Comparison of ENCODE assay signal across 10 cellular contexts in genomic region chr19:7507884-7508283, GRCh38. TPM values are rescaled to one million over a fixed set of nuclear protein-coding genes. Genes with fewer than 3 reads are reported as not detected.
A peak's percentile ranks its signal among the peaks of the same experiment; 100 is the strongest.
DNase-seq lines count a peak whose midpoint lies in the region; ATAC-seq and TF ChIP-seq lines count a peak whose summit lies in the region.
"Had no signal": no experiment of that assay in that cellular context is flagged by ENCODE, and none has a peak within 500 bp of the region (broad histone marks: within the 10 kb centered on the region; RNA-seq: fewer than 3 reads in every experiment).

No MANE protein-coding gene starts in this region.

- H3K27ac Mint-ChIP-seq in naive thymus-derived CD4-positive, alpha-beta T cell = no peak overlapping the region

- no peak overlapping the region for H2AFZ ChIP-seq in OCI-LY7 (ENCODE audit: low read length)

- peaks cover 0 to 3% (median 0%) of the 10 kb centered on the region in 11 donors for H3K9me3 Mint-ChIP-seq in naive thymus-derived CD4-positive, alpha-beta T cell

- no peak overlapping the region for H3K4me3 ChIP-seq in OCI-LY7 (ENCODE audit: low read depth, low read length, poor library complexity, severe bottlenecking)
- no peak overlapping the region for H3K4me3 ChIP-seq in coronary artery
- no peak overlapping the region for H3K4me3 ChIP-seq in naive thymus-derived CD4-positive, alpha-beta T cell (ENCODE audit: low read length)
- H3K4me3 ChIP-seq: uterus had no signal

- POLR2A ChIA-PET in OCI-LY7 (lab: Charles Lee) = no interaction called here
- POLR2A ChIA-PET in naive thymus-derived CD4-positive, alpha-beta T cell (lab: Charles Lee) = interaction anchor here (0.6 to 0.7 kb wide), 2 partner anchors 61 to 131 kb away, joined by 3 to 4 read pairs; no protein-coding TSS in a partner anchor

- H3K9me2 ChIP-seq in OCI-LY7 (ENCODE audit: insufficient read depth, low read length) = no peaks in the 10 kb centered on the region

- DNase-seq in NOMO-1 treated with DMSO at 0.1 percent for 48 hours (lab: John Stamatoyannopoulos, UW; ENCODE audit: unreplicated experiment) = peak; percentile 36
- DNase-seq in NOMO-1 treated with dmso at 0.1 percent for 144 hours (lab: John Stamatoyannopoulos, UW; ENCODE audit: unreplicated experiment) = no peak
- DNase-seq in OCI-LY7 (ENCODE audit: low spot score) = peak; percentile 42
- peak; percentile 85 for DNase-seq in coronary artery (ENCODE audit: low spot score)
- peak in 1 of 9 donors; percentile 31 for DNase-seq in naive thymus-derived CD4-positive, alpha-beta T cell
- no peak for DNase-seq in NCI-H187 (lab: John Stamatoyannopoulos, UW)
- no peak for DNase-seq in effector CD8-positive, alpha-beta T cell (lab: John Stamatoyannopoulos, UW)

- intact Hi-C loops in OCI-LY7 (cut with micrococcal nuclease; ENCODE audit: unreplicated experiment) = no loop called here
- intact Hi-C loops in naive thymus-derived CD4-positive, alpha-beta T cell (cut with micrococcal nuclease) = no loop called here

- no peaks in the 10 kb centered on the region for H3K36me3 Mint-ChIP-seq in naive thymus-derived CD4-positive, alpha-beta T cell

- H3K27me3 Mint-ChIP-seq in naive thymus-derived CD4-positive, alpha-beta T cell = peaks cover 11 to 23% (median 13%) of the 10 kb centered on the region in 5 donors

- no peak for TF ChIP-seq CTCF in OCI-LY7 (conservative IDR thresholded peaks at IDR 0.05; ENCODE audit: low read length)
- TF ChIP-seq CTCF in coronary artery (IDR thresholded peaks at IDR 0.05) = no peak

- peaks cover 13% of the 10 kb centered on the region for H3K4me1 ChIP-seq in OCI-LY7 (ENCODE audit: insufficient read depth, low read length, poor library complexity, severe bottlenecking)
- peaks cover 0 to 11% of the 10 kb centered on the region in 2 donors for H3K4me1 ChIP-seq in naive thymus-derived CD4-positive, alpha-beta T cell (ENCODE audit: control insufficient read depth in 2 of 2, insufficient read depth in 2 of 2, low read length in 2 of 2)
- H3K4me1 ChIP-seq: uterus had no signal

- H3K27ac ChIP-seq in OCI-LY7 (ENCODE audit: low read depth, low read length, poor library complexity, severe bottlenecking) = no peak overlapping the region
- H3K27ac ChIP-seq in coronary artery = no peak overlapping the region
- H3K27ac ChIP-seq in naive thymus-derived CD4-positive, alpha-beta T cell (ENCODE audit: low read depth, low read length) = no peak overlapping the region
- H3K27ac ChIP-seq: C4-2B, uterus had no signal

- CTCF ChIA-PET in OCI-LY7 (lab: Charles Lee; ENCODE audit: unreplicated experiment) = no interaction called here
- CTCF ChIA-PET in naive thymus-derived CD4-positive, alpha-beta T cell (lab: Charles Lee) = no interaction called here

- H3K36me3 ChIP-seq in OCI-LY7 (ENCODE audit: insufficient read depth, low read length) = no peaks in the 10 kb centered on the region
- no peaks in the 10 kb centered on the region for H3K36me3 ChIP-seq in naive thymus-derived CD4-positive, alpha-beta T cell (ENCODE audit: control insufficient read depth in 2 of 3, insufficient read depth in 3 of 3, low read length in 3 of 3)
- H3K36me3 ChIP-seq: uterus had no signal

- H3K4me1 Mint-ChIP-seq in naive thymus-derived CD4-positive, alpha-beta T cell = peaks cover 0 to 11% (median 10%) of the 10 kb centered on the region in 7 donors

- no peak overlapping the region for H3K4me2 ChIP-seq in OCI-LY7 (ENCODE audit: low read length)

- H3K9me3 ChIP-seq in OCI-LY7 (ENCODE audit: low read length) = no peaks in the 10 kb centered on the region
- no peaks in the 10 kb centered on the region for H3K9me3 ChIP-seq in naive thymus-derived CD4-positive, alpha-beta T cell (ENCODE audit: control insufficient read depth in 2 of 3, low read length in 3 of 3)
- H3K9me3 ChIP-seq: uterus had no signal

- H4K20me1 ChIP-seq in OCI-LY7 (ENCODE audit: insufficient read depth, low read length) = no peaks in the 10 kb centered on the region

- H3K27me3 ChIP-seq in naive thymus-derived CD4-positive, alpha-beta T cell (ENCODE audit: control insufficient read depth in 2 of 2, insufficient read depth in 2 of 2, low read length in 2 of 2) = peaks cover 0 to 4% of the 10 kb centered on the region in 2 donors
- H3K27me3 ChIP-seq: uterus had no signal

- no peak overlapping the region for H3K4me3 Mint-ChIP-seq in naive thymus-derived CD4-positive, alpha-beta T cell

- ATAC-seq in naive thymus-derived CD4-positive, alpha-beta T cell = peak; percentile 78
- no peak for ATAC-seq in HG03097 (IDR thresholded peaks at IDR 0.05; ENCODE audit: low FRiP score, unreplicated experiment)

- BruUV-seq in OCI-LY7 (replicated peaks; lab: Mats Ljungman, UMichigan) = no TSS peak

- no peaks in the 10 kb centered on the region for H3K79me2 ChIP-seq in OCI-LY7 (ENCODE audit: insufficient read depth, low read depth, low read length)

RNA-seq across cellular contexts. Expression of gene ZNF358, which starts 8.0 kb away (rescaled TPM):
- not detected in 2 replicates for total RNA-seq in OCI-LY7 (2014; rRNA removed; shearing (Covaris generic))
- total RNA-seq in OCI-LY7 (2022) = not detected in 2 replicates
- 10 to 100 TPM in 1 of 5 experiments, 1 to 10 TPM in 4; 5.7 to 10.1 (median 7.2) TPM for total RNA-seq in naive thymus-derived CD4-positive, alpha-beta T cell
- polyA plus RNA-seq in naive thymus-derived CD4-positive, alpha-beta T cell = 1 to 10 TPM; 1.4 to 2.6 TPM

RNA-seq across cellular contexts. Expression of gene MCOLN1, which starts 14.5 kb away (rescaled TPM):
- total RNA-seq in OCI-LY7 (2014; rRNA removed; shearing (Covaris generic)) = 2.4 and 7.8 TPM in 2 replicates
- total RNA-seq in OCI-LY7 (2022) = 16.7 and 18.3 TPM in 2 replicates
- 10 to 100 TPM; 13.8 to 49.2 (median 18.1) TPM for total RNA-seq in naive thymus-derived CD4-positive, alpha-beta T cell
- polyA plus RNA-seq in naive thymus-derived CD4-positive, alpha-beta T cell = 10 to 100 TPM in 1 of 2 donors, 1 to 10 TPM in 1; 8.8 to 11.7 TPM

RNA-seq across cellular contexts. Expression of gene PEX11G, which starts 19.0 kb away (rescaled TPM):
- not detected in 2 replicates for total RNA-seq in OCI-LY7 (2014; rRNA removed; shearing (Covaris generic))
- not detected in 2 replicates for total RNA-seq in OCI-LY7 (2022)
- 1 to 10 TPM in 1 of 5 experiments, under 1 TPM in 4; 0.59 to 1.2 (median 0.76) TPM for total RNA-seq in naive thymus-derived CD4-positive, alpha-beta T cell
- 1 to 10 TPM in 1 of 2 donors, under 1 TPM in 1; 0.89 to 1.6 TPM for polyA plus RNA-seq in naive thymus-derived CD4-positive, alpha-beta T cell

RNA-seq across cellular contexts. Expression of gene PNPLA6, which starts 27.6 kb away (rescaled TPM):
- total RNA-seq in OCI-LY7 (2014; rRNA removed; shearing (Covaris generic)) = 50.6 and 54.3 TPM in 2 replicates
- 92.4 and 93.0 TPM in 2 replicates for total RNA-seq in OCI-LY7 (2022)
- 100 to 1,000 TPM in 4 of 5 experiments, 10 to 100 TPM in 1; 82.0 to 157 (median 133) TPM for total RNA-seq in naive thymus-derived CD4-positive, alpha-beta T cell
- polyA plus RNA-seq in naive thymus-derived CD4-positive, alpha-beta T cell = 10 to 100 TPM in 1 of 2 donors, 1 to 10 TPM in 1; 5.3 to 12.7 TPM

Comparison
In these comparisons a context has a peak if more than half of its experiments do, and no peak if none do; other contexts are left out.
1. DNase-seq: peak in NOMO-1 treated with DMSO at 0.1 percent for 48 hours (single experiment), OCI-LY7 (single experiment) and coronary artery (single experiment); none in NOMO-1 treated with dmso at 0.1 percent for 144 hours (single experiment), NCI-H187 (0 of 2) and effector CD8-positive, alpha-beta T cell (single experiment).
2. RNA of gene ZNF358, which starts 8.0 kb away (total RNA-seq): 5.7 to 10.1 TPM in naive thymus-derived CD4-positive, alpha-beta T cell; not detected in OCI-LY7; every median in the first group is over 4 times any median in the second.